ENCODE assay signal across 16 cellular contexts in genomic region chr2:163856941-163857340, GRCh38.
"Had no signal": no experiment of that assay in that cellular context is flagged by ENCODE, and none has a peak within 500 bp of the region (broad histone marks: within the 10 kb centered on the region; RNA-seq: fewer than 3 reads in every experiment).

No MANE protein-coding gene starts in this region.

- H3K27me3 ChIP-seq: hepatocyte, right lobe of liver, stomach had no signal

- H3K9me3 ChIP-seq: psoas muscle, right lobe of liver, stomach had no signal

- H3K4me1 ChIP-seq: psoas muscle, right lobe of liver, stomach had no signal

- H3K4me1 Mint-ChIP-seq: activated CD4-positive, alpha-beta T cell treated with anti-CD3 and anti-CD28 coated beads for 36 hours; endodermal cell; nephron progenitor cell; T-helper 17 cell had no signal

- ATAC-seq: activated CD4-positive, alpha-beta T cell treated with anti-CD3 and anti-CD28 coated beads for 36 hours; psoas muscle; right lobe of liver; T-helper 17 cell had no signal

- H3K36me3 ChIP-seq: right lobe of liver, stomach, WERI-Rb-1 had no signal

- H3K4me3 Mint-ChIP-seq: activated CD4-positive, alpha-beta memory T cell treated with anti-CD3 and anti-CD28 coated beads for 36 hours; activated CD4-positive, alpha-beta T cell treated with anti-CD3 and anti-CD28 coated beads for 36 hours; activated T-cell treated with anti-CD3 and anti-CD28 coated beads, Interleukin-2, amount 50 U/mL, for 24 hours; endodermal cell; nephron progenitor cell; T-helper 17 cell had no signal

- H3K9me3 Mint-ChIP-seq: activated CD4-positive, alpha-beta memory T cell treated with anti-CD3 and anti-CD28 coated beads for 36 hours; endodermal cell; nephron progenitor cell had no signal

- H3K27ac Mint-ChIP-seq: activated CD4-positive, alpha-beta memory T cell treated with anti-CD3 and anti-CD28 coated beads for 36 hours; activated CD4-positive, alpha-beta T cell treated with anti-CD3 and anti-CD28 coated beads for 36 hours; activated T-cell treated with anti-CD3 and anti-CD28 coated beads, Interleukin-2, amount 50 U/mL, for 24 hours; endodermal cell; nephron progenitor cell; T-helper 17 cell had no signal

- H3K36me3 Mint-ChIP-seq: activated CD4-positive, alpha-beta memory T cell treated with anti-CD3 and anti-CD28 coated beads for 36 hours had no signal

- DNase-seq: activated CD4-positive, alpha-beta memory T cell treated with anti-CD3 and anti-CD28 coated beads for 36 hours; activated CD4-positive, alpha-beta T cell treated with anti-CD3 and anti-CD28 coated beads for 36 hours; activated naive CD4-positive, alpha-beta T cell treated with anti-CD3 and anti-CD28 coated beads, Interleukin-2, amount 50 U/mL, for 16 hours; activated T-cell treated with anti-CD3 and anti-CD28 coated beads, Interleukin-2, amount 50 U/mL, for 24 hours; cerebellar nuclear complex; endodermal cell; erythroblast; kidney glomerular epithelial cell; nephron progenitor cell; occipital lobe; psoas muscle; right lobe of liver; stomach; T-helper 17 cell; WERI-Rb-1 had no signal

- H3K4me3 ChIP-seq: hepatocyte, psoas muscle, right lobe of liver, stomach had no signal

- H3K27ac ChIP-seq: hepatocyte, psoas muscle, right lobe of liver, stomach, WERI-Rb-1 had no signal

- H3K27me3 Mint-ChIP-seq: activated CD4-positive, alpha-beta memory T cell treated with anti-CD3 and anti-CD28 coated beads for 36 hours; activated CD4-positive, alpha-beta T cell treated with anti-CD3 and anti-CD28 coated beads for 36 hours; activated T-cell treated with anti-CD3 and anti-CD28 coated beads, Interleukin-2, amount 50 U/mL, for 24 hours; T-helper 17 cell had no signal
